Comparison of ENCODE assay signal across 32 cellular contexts in the genomic region with DNA sequence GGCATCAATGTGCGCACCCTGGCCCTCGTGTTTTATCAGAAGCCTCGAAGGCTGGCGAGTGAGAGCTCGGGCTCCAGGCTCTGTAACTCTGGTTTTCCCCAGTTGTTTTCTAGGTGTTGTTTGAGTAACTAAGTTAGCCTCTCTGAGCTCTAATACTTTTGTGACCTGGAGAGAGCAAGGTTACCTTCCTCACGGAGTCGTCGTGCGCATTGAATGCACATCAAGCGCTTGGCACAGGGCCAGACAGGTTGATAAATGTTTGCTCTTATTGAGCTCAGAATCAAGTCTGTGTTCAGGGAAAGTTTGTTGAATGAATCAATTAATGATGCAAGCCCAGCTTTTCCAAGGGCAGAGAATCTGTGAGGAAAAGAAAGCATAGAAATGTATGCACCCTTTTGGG. TPM values are rescaled to one million over a fixed set of nuclear protein-coding genes. Genes with fewer than 3 reads are reported as not detected.
DNase-seq lines count a peak whose midpoint lies in the region; ATAC-seq, FAIRE-seq and TF ChIP-seq lines count a peak whose summit lies in the region.
"Had no signal": no experiment of that assay in that cellular context is flagged by ENCODE, and none has a peak within 500 bp of the region (broad histone marks: within the 10 kb centered on the region; RNA-seq: fewer than 3 reads in every experiment).

No MANE protein-coding gene starts in this region.

- no peaks in the 10 kb centered on the region for H3K9me3 ChIP-seq in HepG2 (ENCODE audit: low read length)
- no peaks in the 10 kb centered on the region for H3K9me3 ChIP-seq in right lobe of liver
- H3K9me3 ChIP-seq: HAP-1, SK-N-SH had no signal

- no peak for ATAC-seq in HepG2
- no peak for ATAC-seq in right lobe of liver
- ATAC-seq in left colon = peak; percentile 54
- ATAC-seq: GM12878 had no signal

- H3K4me1 ChIP-seq in HepG2 (ENCODE audit: insufficient read depth, low read length) = no peaks in the 10 kb centered on the region
- H3K4me1 ChIP-seq in right lobe of liver = no peaks in the 10 kb centered on the region
- H3K4me1 ChIP-seq: HAP-1 had no signal

- H3K27me3 ChIP-seq in HepG2 (ENCODE audit: control insufficient read depth in 1 of 2, insufficient read depth in 2 of 2, low read length in 2 of 2) (peaks cover 2 to 24% of the 10 kb centered on the region in 2 experiments; a peak in 1 of 5 replicates), right lobe of liver (no peaks in the 10 kb centered on the region)

- WGBS in HepG2 (ENCODE audit: low lambda C conversion rate) = 29% methylated on average over 10 of the region's 10 CpGs
- 44% methylated on average over 9 of the region's 10 CpGs for WGBS in right lobe of liver (ENCODE audit: insufficient coverage, low coverage, low lambda C conversion rate, missing lambda C conversion rate)

- CTCF ChIA-PET in HepG2 (lab: Yijun Ruan, JAX; ENCODE audit: low intra/inter-chr PET ratio, low total read pairs) = no interaction called here

- H3K4me2 ChIP-seq in HepG2 (ENCODE audit: low read depth, low read length) = no peak overlapping the region
- H3K4me2 ChIP-seq: KMS-11, SK-N-SH had no signal

- TF ChIP-seq CTCF in HepG2 (CRISPR knock-in tag; IDR thresholded peaks at IDR 0.05) (no peak), right lobe of liver (IDR thresholded peaks at IDR 0.05) (no peak), type B pancreatic cell (conservative IDR thresholded peaks at IDR 0.05) (no peak)

- in situ Hi-C loops in HepG2 (cut with HindIII; ENCODE audit: extremely low pct_ligation_motif_present, low pct_unique_long_range_greater_than_20kb) = no loop called here

- BruUV-seq in HepG2 (replicated peaks; lab: Mats Ljungman, UMichigan) = no TSS peak

- no peak overlapping the region for H3K9ac ChIP-seq in HepG2 (ENCODE audit: insufficient read depth, low read depth, low read length)
- H3K9ac ChIP-seq: KMS-11, SK-N-SH had no signal

- H3K36me3 ChIP-seq in HepG2 (replicated peaks in 1 of 2; ENCODE audit: control insufficient read depth in 1 of 2, insufficient read depth in 2 of 2, low read length in 2 of 2) (no peaks in the 10 kb centered on the region), right lobe of liver (no peaks in the 10 kb centered on the region)
- H3K36me3 ChIP-seq: HAP-1 had no signal

- H3K27me3 Mint-ChIP-seq in type B pancreatic cell = peaks cover 47% of the 10 kb centered on the region

- H3K27ac ChIP-seq in HepG2 (ENCODE audit: extremely low read length, insufficient read depth, low read length) (no peak overlapping the region), right lobe of liver (no peak overlapping the region)
- H3K27ac ChIP-seq: C4-2B, KMS-11 had no signal

- TF ChIP-seq RAD21 in HepG2 (CRISPR knock-in tag; IDR thresholded peaks at IDR 0.05) = no peak

- POLR2A ChIA-PET in HepG2 (lab: Yijun Ruan, JAX) = no interaction called here

- peak overlapping the region; percentile 20 for H3K4me3 Mint-ChIP-seq in type B pancreatic cell
- H3K4me3 Mint-ChIP-seq: B cell, HFFc6 had no signal

- DNase-seq in HepG2 (ENCODE audit: low spot score) (no peak), right lobe of liver (no peak), NCI-H748 treated with DMSO at 0.1 percent for 48 hours (lab: John Stamatoyannopoulos, UW) (peak; percentile 14), left colon (peak; percentile 52 to 88), type B pancreatic cell (ENCODE audit: extremely low spot score, unreplicated experiment) (no peak), NCI-H1092 (lab: John Stamatoyannopoulos, UW) (no peak), amniotic stem cell (lab: John Stamatoyannopoulos, UW) (no peak)
- no peak for DNase-seq in effector CD8-positive, alpha-beta T cell (lab: John Stamatoyannopoulos, UW)
- DNase-seq: CD8-positive, alpha-beta memory T cell; DMS 273 treated with DMSO at 0.1 percent for 48 hours; DMS79; EL; GDM1; GOT3; HFFc6; IMR-90; MM.1S; NCI-H146; NCI-H1930; NCI-H2107; NCI-H226; NCI-H510A; NCI-H774; OCI-M1; SIG-M5; SK-N-SH had no signal

- H3K79me2 ChIP-seq in HepG2 (ENCODE audit: insufficient read depth, low read length) = no peaks in the 10 kb centered on the region

- H4K20me1 ChIP-seq in HepG2 (ENCODE audit: insufficient read depth, low read length) = no peaks in the 10 kb centered on the region

- no peaks in the 10 kb centered on the region for H3K36me3 Mint-ChIP-seq in type B pancreatic cell
- H3K36me3 Mint-ChIP-seq: CD8-positive, alpha-beta memory T cell had no signal

- H3K4me3 ChIP-seq in HepG2 (replicated peaks in 1 of 3; ENCODE audit: insufficient read depth in 1 of 3, low read depth in 2 of 3, low read length in 3 of 3) (no peak overlapping the region), right lobe of liver (no peak overlapping the region)
- H3K4me3 ChIP-seq: GM12878, HAP-1 had no signal

- H3K9me3 Mint-ChIP-seq in type B pancreatic cell = no peaks in the 10 kb centered on the region
- H3K9me3 Mint-ChIP-seq: CD8-positive, alpha-beta memory T cell had no signal

- H2AFZ ChIP-seq in HepG2 (ENCODE audit: low read length) = no peak overlapping the region

- intact Hi-C loops in HepG2 (cut with micrococcal nuclease; ENCODE audit: unreplicated experiment) (no loop called here), right lobe of liver (cut with DNase I) (no loop called here), left colon (cut with DNase I, micrococcal nuclease) (no loop called here)

- no peak for FAIRE-seq in HepG2 (lab: Jason Lieb, UNC)
- FAIRE-seq: GM12878, RCC 7860 had no signal

- H3K27ac Mint-ChIP-seq in type B pancreatic cell = no peak overlapping the region
- H3K27ac Mint-ChIP-seq: B cell, HFFc6 had no signal

- peaks cover 27% of the 10 kb centered on the region for H3K4me1 Mint-ChIP-seq in type B pancreatic cell (ENCODE audit: unreplicated experiment)
- H3K4me1 Mint-ChIP-seq: CD8-positive, alpha-beta memory T cell had no signal

- no peak for TF ChIP-seq POLR2A in HepG2 (IDR thresholded peaks at IDR 0.05; ENCODE audit: insufficient read depth in 1 of 2, low read depth in 2 of 2, low read length in 2 of 2)
- no peak for TF ChIP-seq POLR2A in right lobe of liver (IDR thresholded peaks at IDR 0.05)

- TF ChIP-seq EP300 in HepG2 (IDR thresholded peaks at IDR 0.05; ENCODE audit: low read depth in 2 of 2, low read length in 2 of 2) = no peak
- no peak for TF ChIP-seq EP300 in HepG2 (CRISPR knock-in tag; IDR thresholded peaks at IDR 0.05; ENCODE audit: borderline replicate concordance)

TF ChIP-seq in HepG2, 621 proteins besides CTCF, POLR2A, EP300 and RAD21:
- TF ChIP-seq ZC3H4 (CRISPR knock-in tag; IDR thresholded peaks at IDR 0.05; ENCODE audit: borderline replicate concordance) = no peak
- TF ChIP-seq LCORL (IDR thresholded peaks at IDR 0.05) = peak; percentile 22; the same call in 1 of the 2 replicates
- no peak for TF ChIP-seq LCORL (CRISPR knock-in tag; IDR thresholded peaks at IDR 0.05)
- TF ChIP-seq, protein P1, sequence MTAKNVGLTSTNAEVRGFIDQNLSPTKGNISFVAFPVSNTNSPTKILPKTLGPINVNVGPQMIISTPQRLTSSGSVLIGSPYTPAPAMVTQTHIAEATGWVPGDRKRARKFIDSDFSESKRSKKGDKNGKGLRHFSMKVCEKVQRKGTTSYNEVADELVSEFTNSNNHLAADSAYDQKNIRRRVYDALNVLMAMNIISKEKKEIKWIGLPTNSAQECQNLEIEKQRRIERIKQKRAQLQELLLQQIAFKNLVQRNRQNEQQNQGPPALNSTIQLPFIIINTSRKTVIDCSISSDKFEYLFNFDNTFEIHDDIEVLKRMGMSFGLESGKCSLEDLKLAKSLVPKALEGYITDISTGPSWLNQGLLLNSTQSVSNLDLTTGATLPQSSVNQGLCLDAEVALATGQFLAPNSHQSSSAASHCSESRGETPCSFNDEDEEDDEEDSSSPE (CRISPR knock-in tag; IDR thresholded peaks at IDR 0.05) = no peak
- no peak for TF ChIP-seq KDM5A (IDR thresholded peaks at IDR 0.05; ENCODE audit: borderline replicate concordance, low read length)
- no peak for TF ChIP-seq RBAK (CRISPR knock-in tag; IDR thresholded peaks at IDR 0.05)

RNA-seq across cellular contexts. Expression of a gene that starts 33.5 kb away (rescaled TPM):
- total RNA-seq in HepG2 (2016; rRNA removed; fragmentation: Illumina TruSeq; extraction: Trizol) = not detected in 2 replicates
- total RNA-seq in HepG2 (2016; cell fraction: cytosol; rRNA removed; fragmentation: Illumina TruSeq; extraction: Trizol; ENCODE audit: low read depth) = not detected in 2 replicates
- total RNA-seq in HepG2 (2016; cell fraction: insoluble cytoplasmic fraction; rRNA removed; fragmentation: Illumina TruSeq; extraction: Trizol) = not detected in 2 replicates
- total RNA-seq in HepG2 (2016; cell fraction: membrane; rRNA removed; fragmentation: Illumina TruSeq; extraction: Trizol) = not detected in 2 replicates
- not detected in 2 replicates for total RNA-seq in HepG2 (2016; cell fraction: nucleus; rRNA removed; fragmentation: Illumina TruSeq; extraction: Trizol)
- not detected in 2 replicates for polyA plus RNA-seq in HepG2 (2011; rRNA removed)
- not detected in 2 replicates for polyA plus RNA-seq in HepG2 (2011; cell fraction: cytosol; rRNA removed)
- polyA plus RNA-seq in HepG2 (2011; cell fraction: nucleus; rRNA removed) = not detected in 2 replicates
- not detected in 2 replicates for polyA plus RNA-seq in HepG2 (2012)
- not detected in 2 replicates for polyA plus RNA-seq in HepG2 (2016; cell fraction: cytosol; fragmentation: Illumina TruSeq; extraction: Trizol; ENCODE audit: low read depth)
- not detected in 2 replicates for polyA plus RNA-seq in HepG2 (2016; cell fraction: insoluble cytoplasmic fraction; fragmentation: Illumina TruSeq; extraction: Trizol; ENCODE audit: low read depth)
- polyA plus RNA-seq in HepG2 (2016; cell fraction: membrane; fragmentation: Illumina TruSeq; extraction: Trizol; ENCODE audit: low read depth) = not detected in 2 replicates
- not detected in 2 replicates for polyA plus RNA-seq in HepG2 (2016; cell fraction: nucleus; fragmentation: Illumina TruSeq; extraction: Trizol; ENCODE audit: insufficient read depth, low read depth)
- polyA minus RNA-seq in HepG2 (2011; rRNA and poly(A)+ RNA removed; ENCODE audit: low replicate concordance) = not detected in 2 replicates
- not detected in 2 replicates for polyA minus RNA-seq in HepG2 (2011; cell fraction: cytosol; rRNA and poly(A)+ RNA removed)
- not detected in 2 replicates for polyA minus RNA-seq in HepG2 (2011; cell fraction: nucleus; rRNA and poly(A)+ RNA removed)
- not detected for total RNA-seq in right lobe of liver
- total RNA-seq in left colon = 10 to 100 TPM; 60.6 to 63.1 TPM
- total RNA-seq in type B pancreatic cell (ENCODE audit: low replicate concordance) = 2.3 and 30.4 TPM in 2 replicates
- total RNA-seq: B cell, GM12878, HFFc6, IMR-90 had no signal
- polyA plus RNA-seq: CD8-positive, alpha-beta memory T cell; GM12878; IMR-90 had no signal

Comparison
In these comparisons a context has a peak if more than half of its experiments do, and no peak if none do; other contexts are left out.
1. DNase-seq: peak in NCI-H748 treated with DMSO at 0.1 percent for 48 hours (single experiment) and left colon (2 of 2); none in HepG2 (single experiment), right lobe of liver (0 of 3), type B pancreatic cell (single experiment), effector CD8-positive, alpha-beta T cell (single experiment), NCI-H1092 (single experiment) and amniotic stem cell (single experiment).